Comparison of ENCODE assay signal across 8 cellular contexts in genomic region chr2:189783927-189784867, GRCh38.
DNase-seq lines count a peak whose midpoint lies in the region; ATAC-seq and TF ChIP-seq lines count a peak whose summit lies in the region.

A gene with protein sequence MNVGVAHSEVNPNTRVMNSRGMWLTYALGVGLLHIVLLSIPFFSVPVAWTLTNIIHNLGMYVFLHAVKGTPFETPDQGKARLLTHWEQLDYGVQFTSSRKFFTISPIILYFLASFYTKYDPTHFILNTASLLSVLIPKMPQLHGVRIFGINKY (minus strand): TSS chr2:189784339. CDS start chr2:189782595, 1,744 bp downstream.
Gene PMS1, plus strand, starts transcription at chr2:189784450. Its CDS starts 7,360 bp downstream, at chr2:189791810.

- H3K4me1 Mint-ChIP-seq in activated naive CD4-positive, alpha-beta T cell treated with anti-CD3 and anti-CD28 coated beads, Interleukin-2, amount 50 U/mL, for 24 hours = peaks cover 55% of the 10 kb centered on the region

- TF ChIP-seq CTCF in GM10266 (IDR thresholded peaks at IDR 0.05; ENCODE audit: control insufficient read depth, insufficient read depth, low read depth, missing control alignments) = no peak

- peak within 1 kb of the TSS; percentile 88 for H3K27ac Mint-ChIP-seq in activated naive CD4-positive, alpha-beta T cell treated with anti-CD3 and anti-CD28 coated beads, Interleukin-2, amount 50 U/mL, for 24 hours

- ATAC-seq in HG02623 (IDR thresholded peaks at IDR 0.05; ENCODE audit: unreplicated experiment) (peak; percentile 92), SK-N-SH treated with all-trans-retinoic acid at 6 μM for 48 hours (peak; percentile 97)

- peak; percentile 92 for DNase-seq in GM10266 (ENCODE audit: extremely low spot score)
- DNase-seq in NCI-H1092 treated with DMSO at 0.1 percent for 48 hours (lab: John Stamatoyannopoulos, UW) = peak; percentile 90
- peak; percentile 97 for DNase-seq in globus pallidus (ENCODE audit: low spot score)
- DNase-seq in nucleus accumbens (lab: John Stamatoyannopoulos, UW) = peak; percentile 68 to 99 (median 94)
- DNase-seq in superior temporal gyrus (ENCODE audit: extremely low spot score) = peak; percentile 98

- no peaks in the 10 kb centered on the region for H3K27me3 Mint-ChIP-seq in activated naive CD4-positive, alpha-beta T cell treated with anti-CD3 and anti-CD28 coated beads, Interleukin-2, amount 50 U/mL, for 24 hours

- peak within 1 kb of the TSS; percentile 84 for H3K4me3 Mint-ChIP-seq in activated naive CD4-positive, alpha-beta T cell treated with anti-CD3 and anti-CD28 coated beads, Interleukin-2, amount 50 U/mL, for 24 hours

- H3K36me3 Mint-ChIP-seq in activated naive CD4-positive, alpha-beta T cell treated with anti-CD3 and anti-CD28 coated beads, Interleukin-2, amount 50 U/mL, for 24 hours = peaks cover 17% of the 10 kb centered on the region

- H3K9me3 Mint-ChIP-seq in activated naive CD4-positive, alpha-beta T cell treated with anti-CD3 and anti-CD28 coated beads, Interleukin-2, amount 50 U/mL, for 24 hours = no peaks in the 10 kb centered on the region

TF ChIP-seq in SK-N-SH treated with all-trans-retinoic acid at 6 μM for 48 hours, 23 proteins besides CTCF, POLR2A, EP300 and RAD21:
- TF ChIP-seq CSRNP3 (CRISPR knock-in tag; IDR thresholded peaks at IDR 0.05) (peak; percentile 26; the same call in 1 of the 2 replicates), TCF4 (CRISPR knock-in tag; IDR thresholded peaks at IDR 0.05; ENCODE audit: borderline replicate concordance) (no peak), ZNF8 (CRISPR knock-in tag; IDR thresholded peaks at IDR 0.05) (no peak), ZNF565 (CRISPR knock-in tag; conservative IDR thresholded peaks at IDR 0.05; ENCODE audit: low read depth) (no peak), ZC3H10 (CRISPR knock-in tag; IDR thresholded peaks at IDR 0.05) (no peak)

Comparison
In these comparisons a context has a peak if more than half of its experiments do, and no peak if none do; other contexts are left out.
1. Peak in every context shown above with its lines: DNase-seq and ATAC-seq.